Comparison of ENCODE assay signal across 13 cellular contexts in genomic region chr12:32437095-32437515, GRCh38. TPM values are rescaled to one million over a fixed set of nuclear protein-coding genes. Genes with fewer than 3 reads are reported as not detected.
DNase-seq lines count a peak whose midpoint lies in the region; ATAC-seq and TF ChIP-seq lines count a peak whose summit lies in the region.
"Had no signal": no experiment of that assay in that cellular context is flagged by ENCODE, and none has a peak within 500 bp of the region (broad histone marks: within the 10 kb centered on the region; RNA-seq: fewer than 3 reads in every experiment).

No MANE protein-coding gene starts in this region.

- DNase-seq in AG10803 (ENCODE audit: low read depth), result peak; percentile 94
- peak; percentile 92 for DNase-seq in IMR-90
- peak; percentile 98 for DNase-seq in choroid plexus epithelial cell (ENCODE audit: low read depth)
- no peak for DNase-seq in lower lobe of right lung
- no peak for DNase-seq in stimulated activated CD4-positive, alpha-beta T cell treated with anti-CD3 and anti-CD28 coated beads, Interleukin-1b, Interleukin-23, amount 100 ng/mL, for 48 hours
- no peak for DNase-seq in stimulated activated effector memory CD8-positive, alpha-beta T cell treated with anti-CD3 and anti-CD28 coated beads, Interleukin-12 subunit alpha, Interleukin-12 subunit beta, amount 100 ng/mL, for 72 hours (ENCODE audit: low spot score in 2 of 2)
- DNase-seq in NCI-H345 treated with DMSO at 0.1 percent for 48 hours (lab: John Stamatoyannopoulos, UW; ENCODE audit: unreplicated experiment), result no peak
- DNase-seq: activated T-cell treated with anti-CD3 and anti-CD28 coated beads, Interleukin-2, amount 50 U/mL, for 1 hour; DMS153; T-helper 9 cell had no signal

- no peak overlapping the region for H3K9ac ChIP-seq in IMR-90 (ENCODE audit: low read depth, low read length)

- H3K79me1 ChIP-seq in IMR-90 (ENCODE audit: low read depth in 1 of 2, low read length in 2 of 2), result no peaks in the 10 kb centered on the region

- H4K20me1 ChIP-seq in IMR-90 (ENCODE audit: insufficient read depth, low read length), result peaks cover 3% of the 10 kb centered on the region; the same call in 1 of the 2 replicates

- peaks cover 9% of the 10 kb centered on the region for H3K4me1 ChIP-seq in IMR-90 (ENCODE audit: control insufficient read depth, insufficient read depth, low read length)
- H3K4me1 ChIP-seq in lower lobe of right lung, result peaks cover 17% of the 10 kb centered on the region

- H3K36me3 ChIP-seq in IMR-90 (ENCODE audit: control insufficient read depth, insufficient read depth, low read length) (no peaks in the 10 kb centered on the region), lower lobe of right lung (no peaks in the 10 kb centered on the region)

- H2BK20ac ChIP-seq in IMR-90 (ENCODE audit: low read depth, low read length), result peak overlapping the region; percentile 58

- H3K4me3 Mint-ChIP-seq in stimulated activated effector memory CD8-positive, alpha-beta T cell treated with anti-CD3 and anti-CD28 coated beads, Interleukin-12 subunit alpha, Interleukin-12 subunit beta, amount 100 ng/mL, for 72 hours, result no peak overlapping the region
- H3K4me3 Mint-ChIP-seq: IgD-negative memory B cell had no signal

- no peak overlapping the region for H4K8ac ChIP-seq in IMR-90 (ENCODE audit: low read depth in 2 of 2, low read length in 2 of 2)

- H4K5ac ChIP-seq in IMR-90 (ENCODE audit: low read depth, low read length), result no peak overlapping the region

- TF ChIP-seq CTCF in AG10803 (conservative IDR thresholded peaks at IDR 0.05; ENCODE audit: low read length) (no peak), IMR-90 (conservative IDR thresholded peaks at IDR 0.05; ENCODE audit: low read depth, low read length) (no peak), choroid plexus epithelial cell (conservative IDR thresholded peaks at IDR 0.05; ENCODE audit: low read depth, low read length) (no peak), lower lobe of right lung (IDR thresholded peaks at IDR 0.05) (no peak)

- H3K9me3 ChIP-seq in IMR-90 (ENCODE audit: control insufficient read depth, insufficient read depth, low read length) (no peaks in the 10 kb centered on the region), lower lobe of right lung (no peaks in the 10 kb centered on the region)

- CTCF ChIA-PET in IMR-90 (lab: Yijun Ruan, JAX), result interaction anchor here (0.9 kb wide), 1 partner anchor 15 kb away, joined by 3 read pairs; no protein-coding TSS in a partner anchor

- peak overlapping the region; percentile 50 for H2BK5ac ChIP-seq in IMR-90 (ENCODE audit: low read depth, low read length, poor library complexity, severe bottlenecking)

- H2BK120ac ChIP-seq in IMR-90 (ENCODE audit: low read depth, low read length), result 0 out of 2 replicates have a peak overlapping the region, but pooled peaks have one; percentile 19

- H3K4me3 ChIP-seq in AG10803 (ENCODE audit: low read length) (no peak overlapping the region), IMR-90 (ENCODE audit: insufficient read depth, low read depth, low read length) (no peak overlapping the region), choroid plexus epithelial cell (ENCODE audit: low read depth, low read length) (no peak overlapping the region), lower lobe of right lung (no peak overlapping the region)
- H3K4me3 ChIP-seq: coronary artery had no signal

- H3K9me1 ChIP-seq in IMR-90 (ENCODE audit: insufficient read depth, low read length), result peaks cover 2% of the 10 kb centered on the region; the same call in 1 of the 2 replicates

- POLR2A ChIA-PET in IMR-90 (lab: Charles Lee; ENCODE audit: unreplicated experiment), result no interaction called here

- no peaks in the 10 kb centered on the region for H3K9me3 Mint-ChIP-seq in stimulated activated effector memory CD8-positive, alpha-beta T cell treated with anti-CD3 and anti-CD28 coated beads, Interleukin-12 subunit alpha, Interleukin-12 subunit beta, amount 100 ng/mL, for 72 hours
- H3K9me3 Mint-ChIP-seq: IgD-negative memory B cell had no signal

- TF ChIP-seq RAD21 in IMR-90 (IDR thresholded peaks at IDR 0.05; ENCODE audit: low read length), result no peak

- no peak overlapping the region for H3K14ac ChIP-seq in IMR-90 (replicated peaks; ENCODE audit: low read depth, low read length)

- peak overlapping the region; percentile 28; the same call in 1 of the 2 replicates for H3K4me2 ChIP-seq in IMR-90 (ENCODE audit: low read depth, low read length)

- in situ Hi-C loops in IMR-90 (cut with MboI; ENCODE audit: low sequenced_read_pairs), result no loop called here

- no TSS peak for BruUV-seq in IMR-90 (replicated peaks; lab: Mats Ljungman, UMichigan)

- peak; percentile 75 for ATAC-seq in IMR-90 (ENCODE audit: low read depth)
- peak; percentile 63 to 81 for ATAC-seq in lower lobe of right lung
- ATAC-seq in GM19324 (IDR thresholded peaks at IDR 0.05; ENCODE audit: low FRiP score, unreplicated experiment), result no peak
- no peak for ATAC-seq in stimulated activated effector memory CD8-positive, alpha-beta T cell treated with anti-CD3 and anti-CD28 coated beads, Interleukin-12 subunit alpha, Interleukin-12 subunit beta, amount 100 ng/mL, for 72 hours

- H3K4me1 Mint-ChIP-seq in stimulated activated effector memory CD8-positive, alpha-beta T cell treated with anti-CD3 and anti-CD28 coated beads, Interleukin-12 subunit alpha, Interleukin-12 subunit beta, amount 100 ng/mL, for 72 hours, result no peaks in the 10 kb centered on the region
- H3K4me1 Mint-ChIP-seq: IgD-negative memory B cell had no signal

- TF ChIP-seq POLR2A in IMR-90 (IDR thresholded peaks at IDR 0.05; ENCODE audit: low read depth, low read length), result no peak

- no peak overlapping the region for H2AK9ac ChIP-seq in IMR-90 (replicated peaks; ENCODE audit: low read depth, low read length, poor library complexity)

- H3K36me3 Mint-ChIP-seq in stimulated activated effector memory CD8-positive, alpha-beta T cell treated with anti-CD3 and anti-CD28 coated beads, Interleukin-12 subunit alpha, Interleukin-12 subunit beta, amount 100 ng/mL, for 72 hours, result no peaks in the 10 kb centered on the region
- H3K36me3 Mint-ChIP-seq: IgD-negative memory B cell had no signal

- H2AFZ ChIP-seq in IMR-90 (replicated peaks; ENCODE audit: low read length, poor library complexity), result no peak overlapping the region

- 0 out of 2 replicates have a peak overlapping the region, but pooled peaks have one; percentile 27 for H3K4ac ChIP-seq in IMR-90 (ENCODE audit: low read depth, low read length)

- 61% methylated on average over 2 of the region's 9 CpGs; no CpG with 5 or more reads in 1 of the 2 experiments for WGBS in IMR-90 (ENCODE audit: extremely low coverage in 2 of 2, insufficient read length in 1 of 2), 2 experiments

- dilution Hi-C loops in IMR-90 (cut with HindIII; ENCODE audit: low sequenced_read_pairs, unreplicated experiment), result no loop called here

- no peak overlapping the region for H3K27ac Mint-ChIP-seq in stimulated activated effector memory CD8-positive, alpha-beta T cell treated with anti-CD3 and anti-CD28 coated beads, Interleukin-12 subunit alpha, Interleukin-12 subunit beta, amount 100 ng/mL, for 72 hours
- H3K27ac Mint-ChIP-seq: IgD-negative memory B cell had no signal

- H4K91ac ChIP-seq in IMR-90 (ENCODE audit: insufficient read depth, low read depth, low read length), result 0 out of 2 replicates have a peak overlapping the region, but pooled peaks have one; percentile 62

- H3K27ac ChIP-seq in IMR-90 (ENCODE audit: insufficient read depth, low read length), result no peak overlapping the region
- peak overlapping the region; percentile 46 for H3K27ac ChIP-seq in lower lobe of right lung
- H3K27ac ChIP-seq: coronary artery had no signal

- H3K56ac ChIP-seq in IMR-90 (ENCODE audit: extremely low read depth, insufficient read depth, low read length), result no peak overlapping the region

- no peak overlapping the region for H2BK15ac ChIP-seq in IMR-90 (ENCODE audit: low read depth, low read length)

- intact Hi-C loops in IMR-90 (cut with micrococcal nuclease) (loop anchor here (5.0 kb wide), 1 partner anchor 55 kb away; no protein-coding TSS in a partner anchor), lower lobe of right lung (cut with DNase I) (no loop called here)

- no peak overlapping the region for H3K18ac ChIP-seq in IMR-90 (ENCODE audit: low read depth, low read length)

- H3K27me3 ChIP-seq in IMR-90 (ENCODE audit: control insufficient read depth, insufficient read depth, low read length) (no peaks in the 10 kb centered on the region), lower lobe of right lung (ENCODE audit: low read depth) (no peaks in the 10 kb centered on the region)

- no peak overlapping the region for H3K23ac ChIP-seq in IMR-90 (ENCODE audit: low read depth, low read length)

- no peak overlapping the region for H2AK5ac ChIP-seq in IMR-90 (ENCODE audit: low read depth, low read length)

TF ChIP-seq in IMR-90, 13 proteins besides CTCF, POLR2A, EP300 and RAD21:
- no peak for TF ChIP-seq CHD1 (IDR thresholded peaks at IDR 0.05; ENCODE audit: low read depth, low read length)
- TF ChIP-seq CEBPB (IDR thresholded peaks at IDR 0.05; ENCODE audit: low read depth, low read length), result peak; percentile 78
- no peak for TF ChIP-seq NFE2L2 (IDR thresholded peaks at IDR 0.05; ENCODE audit: low read depth, low read length)
- TF ChIP-seq BHLHE40 (IDR thresholded peaks at IDR 0.05; ENCODE audit: low read depth, low read length), result 0 out of 2 replicates have a peak, but pooled peaks have one; percentile 13
- peak; percentile 75 for TF ChIP-seq FOS (IDR thresholded peaks at IDR 0.05; ENCODE audit: low read depth, low read length)

RNA-seq across cellular contexts. Expression of gene FGD4, which starts 37.7 kb away (rescaled TPM):
- total RNA-seq in IMR-90 (2012; rRNA removed), result 8.8 and 10.3 TPM in 2 replicates
- polyA plus RNA-seq in IMR-90 (2012; rRNA removed), result 2.1 TPM in 2 replicates
- polyA plus RNA-seq in IMR-90 (2012; cell fraction: cytosol; rRNA removed), result 0.42 and 0.75 TPM in 2 replicates
- polyA plus RNA-seq in IMR-90 (2012; cell fraction: nucleus; rRNA removed; ENCODE audit: low replicate concordance), result 0.78 and 4.6 TPM in 2 replicates
- 55.6 TPM for total RNA-seq in lower lobe of right lung

Comparison
In these comparisons a context has a peak if more than half of its experiments do, and no peak if none do; other contexts are left out.
1. DNase-seq: peak in AG10803 (single experiment), IMR-90 (single experiment) and choroid plexus epithelial cell (single experiment); none in lower lobe of right lung (single experiment), stimulated activated CD4-positive, alpha-beta T cell treated with anti-CD3 and anti-CD28 coated beads, Interleukin-1b, Interleukin-23, amount 100 ng/mL, for 48 hours (single experiment), stimulated activated effector memory CD8-positive, alpha-beta T cell treated with anti-CD3 and anti-CD28 coated beads, Interleukin-12 subunit alpha, Interleukin-12 subunit beta, amount 100 ng/mL, for 72 hours (0 of 2) and NCI-H345 treated with DMSO at 0.1 percent for 48 hours (single experiment).
2. ATAC-seq: peak in IMR-90 (single experiment) and lower lobe of right lung (2 of 2); none in GM19324 (single experiment) and stimulated activated effector memory CD8-positive, alpha-beta T cell treated with anti-CD3 and anti-CD28 coated beads, Interleukin-12 subunit alpha, Interleukin-12 subunit beta, amount 100 ng/mL, for 72 hours (single experiment).